ENCODE assay signal across 1 cellular context in genomic region chr2:178193496-178193822, GRCh38.
TF ChIP-seq lines count a peak whose summit lies in the region.

No MANE protein-coding gene starts in this region.

TF ChIP-seq in HepG2, 621 proteins besides CTCF, POLR2A, EP300 and RAD21 (continued from another document and continues in another):
- TF ChIP-seq, protein P1, sequence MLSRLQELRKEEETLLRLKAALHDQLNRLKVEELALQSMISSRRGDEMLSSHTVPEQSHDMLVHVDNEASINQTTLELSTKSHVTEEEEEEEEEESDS (CRISPR knock-in tag; IDR thresholded peaks at IDR 0.05; ENCODE audit: borderline replicate concordance): no peak
- TF ChIP-seq, protein P2, sequence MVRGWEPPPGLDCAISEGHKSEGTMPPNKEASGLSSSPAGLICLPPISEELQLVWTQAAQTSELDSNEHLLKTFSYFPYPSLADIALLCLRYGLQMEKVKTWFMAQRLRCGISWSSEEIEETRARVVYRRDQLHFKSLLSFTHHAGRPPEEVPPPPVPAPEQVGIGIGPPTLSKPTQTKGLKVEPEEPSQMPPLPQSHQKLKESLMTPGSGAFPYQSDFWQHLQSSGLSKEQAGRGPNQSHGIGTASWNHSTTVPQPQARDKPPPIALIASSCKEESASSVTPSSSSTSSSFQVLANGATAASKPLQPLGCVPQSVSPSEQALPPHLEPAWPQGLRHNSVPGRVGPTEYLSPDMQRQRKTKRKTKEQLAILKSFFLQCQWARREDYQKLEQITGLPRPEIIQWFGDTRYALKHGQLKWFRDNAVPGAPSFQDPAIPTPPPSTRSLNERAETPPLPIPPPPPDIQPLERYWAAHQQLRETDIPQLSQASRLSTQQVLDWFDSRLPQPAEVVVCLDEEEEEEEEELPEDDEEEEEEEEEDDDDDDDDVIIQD (CRISPR knock-in tag; IDR thresholded peaks at IDR 0.05; ENCODE audit: low read depth): peak; percentile 32
- TF ChIP-seq ATM (IDR thresholded peaks at IDR 0.05; ENCODE audit: borderline replicate concordance) (no peak), ZNF496 (CRISPR knock-in tag; IDR thresholded peaks at IDR 0.05; ENCODE audit: insufficient replicate concordance) (no peak), MEF2D (CRISPR knock-in tag; IDR thresholded peaks at IDR 0.05) (peak; percentile 94), MEIS2 (CRISPR knock-in tag; IDR thresholded peaks at IDR 0.05) (peak; percentile 51; the same call in 1 of the 2 replicates), HOXA3 (CRISPR knock-in tag; IDR thresholded peaks at IDR 0.05) (no peak; the same call in 1 of the 2 replicates), ZNF572 (CRISPR knock-in tag; IDR thresholded peaks at IDR 0.05) (no peak), RBM22 (optimal IDR thresholded peaks at IDR 0.05; ENCODE audit: low read length) (no peak), HOXA5 (CRISPR knock-in tag; IDR thresholded peaks at IDR 0.05) (peak; percentile 45; the same call in 1 of the 2 replicates), ZNF691 (CRISPR knock-in tag; IDR thresholded peaks at IDR 0.05; ENCODE audit: borderline replicate concordance, low read depth) (no peak), NAIF1 (CRISPR knock-in tag; IDR thresholded peaks at IDR 0.05; ENCODE audit: borderline replicate concordance) (0 out of 2 replicates have a peak, but pooled peaks have one; percentile 27), ZNF256 (CRISPR knock-in tag; conservative IDR thresholded peaks at IDR 0.05) (no peak), HOXA7 (CRISPR knock-in tag; IDR thresholded peaks at IDR 0.05) (no peak), MAF1 (CRISPR knock-in tag; IDR thresholded peaks at IDR 0.05; ENCODE audit: borderline replicate concordance) (no peak), CCAR2 (optimal IDR thresholded peaks at IDR 0.05; ENCODE audit: low read depth, low read length) (no peak), ZBTB39 (CRISPR knock-in tag; IDR thresholded peaks at IDR 0.05) (no peak), ZBTB8A (CRISPR knock-in tag; IDR thresholded peaks at IDR 0.05; ENCODE audit: borderline replicate concordance, low read depth) (no peak), SALL2 (CRISPR knock-in tag; IDR thresholded peaks at IDR 0.05) (no peak), ZSCAN22 (CRISPR knock-in tag; IDR thresholded peaks at IDR 0.05) (no peak), KLF11 (CRISPR knock-in tag; IDR thresholded peaks at IDR 0.05) (no peak), CEBPG (CRISPR knock-in tag; IDR thresholded peaks at IDR 0.05) (peak; percentile 59; the same call in 1 of the 2 replicates), FLYWCH1 (CRISPR knock-in tag; IDR thresholded peaks at IDR 0.05) (no peak), ZSCAN31 (CRISPR knock-in tag; IDR thresholded peaks at IDR 0.05; ENCODE audit: low read depth) (no peak), FOXO1 (CRISPR knock-in tag; IDR thresholded peaks at IDR 0.05) (peak; percentile 66), KLF9 (CRISPR knock-in tag; IDR thresholded peaks at IDR 0.05; ENCODE audit: low read depth) (no peak), ZNF501 (CRISPR knock-in tag; IDR thresholded peaks at IDR 0.05) (peak; percentile 61; the same call in 1 of the 2 replicates), ZNF441 (CRISPR knock-in tag; IDR thresholded peaks at IDR 0.05; ENCODE audit: borderline replicate concordance) (no peak), EEA1 (CRISPR knock-in tag; IDR thresholded peaks at IDR 0.05; ENCODE audit: borderline replicate concordance) (no peak), ZNF557 (CRISPR knock-in tag; IDR thresholded peaks at IDR 0.05) (peak; percentile 52; the same call in 1 of the 2 replicates), ESRRA (CRISPR knock-in tag; IDR thresholded peaks at IDR 0.05; ENCODE audit: low read depth) (peak; percentile 22; the same call in 1 of the 2 replicates), MAFG (CRISPR knock-in tag; IDR thresholded peaks at IDR 0.05) (no peak), ZBTB25 (CRISPR knock-in tag; IDR thresholded peaks at IDR 0.05) (no peak; the same call in 1 of the 2 replicates), ZFP36 (IDR thresholded peaks at IDR 0.05; ENCODE audit: borderline replicate concordance, low read depth, low read length, partially characterized antibody) (peak; percentile 56), MEIS1 (CRISPR knock-in tag; IDR thresholded peaks at IDR 0.05; ENCODE audit: borderline replicate concordance) (peak; percentile 55; the same call in 1 of the 2 replicates), PCBP2 (optimal IDR thresholded peaks at IDR 0.05; ENCODE audit: low read depth, low read length, poor library complexity, severe bottlenecking) (no peak), ZNF609 (CRISPR knock-in tag; IDR thresholded peaks at IDR 0.05; ENCODE audit: borderline replicate concordance) (peak; percentile 100), ZNF615 (CRISPR knock-in tag; IDR thresholded peaks at IDR 0.05; ENCODE audit: borderline replicate concordance) (no peak)
- TF ChIP-seq, protein P3, sequence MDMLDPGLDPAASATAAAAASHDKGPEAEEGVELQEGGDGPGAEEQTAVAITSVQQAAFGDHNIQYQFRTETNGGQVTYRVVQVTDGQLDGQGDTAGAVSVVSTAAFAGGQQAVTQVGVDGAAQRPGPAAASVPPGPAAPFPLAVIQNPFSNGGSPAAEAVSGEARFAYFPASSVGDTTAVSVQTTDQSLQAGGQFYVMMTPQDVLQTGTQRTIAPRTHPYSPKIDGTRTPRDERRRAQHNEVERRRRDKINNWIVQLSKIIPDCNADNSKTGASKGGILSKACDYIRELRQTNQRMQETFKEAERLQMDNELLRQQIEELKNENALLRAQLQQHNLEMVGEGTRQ (IDR thresholded peaks at IDR 0.05; ENCODE audit: low read depth, low read length): no peak
- TF ChIP-seq, protein P3 (CRISPR knock-in tag; IDR thresholded peaks at IDR 0.05; ENCODE audit: borderline replicate concordance): no peak
- TF ChIP-seq, protein P4, sequence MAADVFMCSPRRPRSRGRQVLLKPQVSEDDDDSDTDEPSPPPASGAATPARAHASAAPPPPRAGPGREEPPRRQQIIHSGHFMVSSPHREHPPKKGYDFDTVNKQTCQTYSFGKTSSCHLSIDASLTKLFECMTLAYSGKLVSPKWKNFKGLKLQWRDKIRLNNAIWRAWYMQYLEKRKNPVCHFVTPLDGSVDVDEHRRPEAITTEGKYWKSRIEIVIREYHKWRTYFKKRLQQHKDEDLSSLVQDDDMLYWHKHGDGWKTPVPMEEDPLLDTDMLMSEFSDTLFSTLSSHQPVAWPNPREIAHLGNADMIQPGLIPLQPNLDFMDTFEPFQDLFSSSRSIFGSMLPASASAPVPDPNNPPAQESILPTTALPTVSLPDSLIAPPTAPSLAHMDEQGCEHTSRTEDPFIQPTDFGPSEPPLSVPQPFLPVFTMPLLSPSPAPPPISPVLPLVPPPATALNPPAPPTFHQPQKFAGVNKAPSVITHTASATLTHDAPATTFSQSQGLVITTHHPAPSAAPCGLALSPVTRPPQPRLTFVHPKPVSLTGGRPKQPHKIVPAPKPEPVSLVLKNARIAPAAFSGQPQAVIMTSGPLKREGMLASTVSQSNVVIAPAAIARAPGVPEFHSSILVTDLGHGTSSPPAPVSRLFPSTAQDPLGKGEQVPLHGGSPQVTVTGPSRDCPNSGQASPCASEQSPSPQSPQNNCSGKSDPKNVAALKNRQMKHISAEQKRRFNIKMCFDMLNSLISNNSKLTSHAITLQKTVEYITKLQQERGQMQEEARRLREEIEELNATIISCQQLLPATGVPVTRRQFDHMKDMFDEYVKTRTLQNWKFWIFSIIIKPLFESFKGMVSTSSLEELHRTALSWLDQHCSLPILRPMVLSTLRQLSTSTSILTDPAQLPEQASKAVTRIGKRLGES (CRISPR knock-in tag; IDR thresholded peaks at IDR 0.05; ENCODE audit: borderline replicate concordance): no peak
- TF ChIP-seq, protein P5, sequence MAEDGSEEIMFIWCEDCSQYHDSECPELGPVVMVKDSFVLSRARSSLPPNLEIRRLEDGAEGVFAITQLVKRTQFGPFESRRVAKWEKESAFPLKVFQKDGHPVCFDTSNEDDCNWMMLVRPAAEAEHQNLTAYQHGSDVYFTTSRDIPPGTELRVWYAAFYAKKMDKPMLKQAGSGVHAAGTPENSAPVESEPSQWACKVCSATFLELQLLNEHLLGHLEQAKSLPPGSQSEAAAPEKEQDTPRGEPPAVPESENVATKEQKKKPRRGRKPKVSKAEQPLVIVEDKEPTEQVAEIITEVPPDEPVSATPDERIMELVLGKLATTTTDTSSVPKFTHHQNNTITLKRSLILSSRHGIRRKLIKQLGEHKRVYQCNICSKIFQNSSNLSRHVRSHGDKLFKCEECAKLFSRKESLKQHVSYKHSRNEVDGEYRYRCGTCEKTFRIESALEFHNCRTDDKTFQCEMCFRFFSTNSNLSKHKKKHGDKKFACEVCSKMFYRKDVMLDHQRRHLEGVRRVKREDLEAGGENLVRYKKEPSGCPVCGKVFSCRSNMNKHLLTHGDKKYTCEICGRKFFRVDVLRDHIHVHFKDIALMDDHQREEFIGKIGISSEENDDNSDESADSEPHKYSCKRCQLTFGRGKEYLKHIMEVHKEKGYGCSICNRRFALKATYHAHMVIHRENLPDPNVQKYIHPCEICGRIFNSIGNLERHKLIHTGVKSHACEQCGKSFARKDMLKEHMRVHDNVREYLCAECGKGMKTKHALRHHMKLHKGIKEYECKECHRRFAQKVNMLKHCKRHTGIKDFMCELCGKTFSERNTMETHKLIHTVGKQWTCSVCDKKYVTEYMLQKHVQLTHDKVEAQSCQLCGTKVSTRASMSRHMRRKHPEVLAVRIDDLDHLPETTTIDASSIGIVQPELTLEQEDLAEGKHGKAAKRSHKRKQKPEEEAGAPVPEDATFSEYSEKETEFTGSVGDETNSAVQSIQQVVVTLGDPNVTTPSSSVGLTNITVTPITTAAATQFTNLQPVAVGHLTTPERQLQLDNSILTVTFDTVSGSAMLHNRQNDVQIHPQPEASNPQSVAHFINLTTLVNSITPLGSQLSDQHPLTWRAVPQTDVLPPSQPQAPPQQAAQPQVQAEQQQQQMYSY (CRISPR knock-in tag; IDR thresholded peaks at IDR 0.05): no peak
